ENCODE assay signal across 14 cellular contexts in genomic region chr11:127619946-127620345, GRCh38.
DNase-seq lines count a peak whose midpoint lies in the region; ATAC-seq and TF ChIP-seq lines count a peak whose summit lies in the region.
"Had no signal": no experiment of that assay in that cellular context is flagged by ENCODE, and none has a peak within 500 bp of the region (broad histone marks: within the 10 kb centered on the region; RNA-seq: fewer than 3 reads in every experiment).

No MANE protein-coding gene starts in this region.

- H3F3A ChIP-seq in GM23338 (replicated peaks; ENCODE audit: low read depth) = no peaks in the 10 kb centered on the region

- no peaks in the 10 kb centered on the region for H3K9me3 ChIP-seq in CD4-positive, alpha-beta memory T cell (ENCODE audit: control insufficient read depth in 1 of 2, low read length in 2 of 2)

- ATAC-seq in GM23338 = no peak
- ATAC-seq in Right ventricle myocardium superior (ENCODE audit: poor library complexity) = no peak
- ATAC-seq in HG02884 (IDR thresholded peaks at IDR 0.05; ENCODE audit: unreplicated experiment) = no peak

- no peaks in the 10 kb centered on the region for H3K79me2 ChIP-seq in GM23338 (replicated peaks; ENCODE audit: insufficient read depth)

- H3K4me3 ChIP-seq in GM23338 (no peak overlapping the region), astrocyte of the cerebellum (ENCODE audit: low read depth, low read length) (no peak overlapping the region)
- no peak overlapping the region for H3K4me3 ChIP-seq in CD4-positive, alpha-beta memory T cell (ENCODE audit: low read length in 2 of 2)

- H3K36me3 Mint-ChIP-seq in GM23338 (ENCODE audit: low read depth) = no peaks in the 10 kb centered on the region; the same call in 2 of the 3 replicates
- no peaks in the 10 kb centered on the region for H3K36me3 Mint-ChIP-seq in CD4-positive, alpha-beta memory T cell

- no peaks in the 10 kb centered on the region for H4K20me1 ChIP-seq in GM23338 (replicated peaks; ENCODE audit: insufficient read depth)

- intact Hi-C loops in Right ventricle myocardium superior (cut with DNase I) = no loop called here
- intact Hi-C loops in CD4-positive, alpha-beta memory T cell (cut with micrococcal nuclease) = no loop called here

- no peaks in the 10 kb centered on the region for H3K9me3 Mint-ChIP-seq in GM23338
- H3K9me3 Mint-ChIP-seq in CD4-positive, alpha-beta memory T cell = peaks cover 0 to 4% (median 0%) of the 10 kb centered on the region in 8 donors
- H3K9me3 Mint-ChIP-seq: CD4-positive, alpha-beta T cell; H9 had no signal

- no peaks in the 10 kb centered on the region for H3K27me3 ChIP-seq in GM23338 (ENCODE audit: insufficient read depth)
- H3K27me3 ChIP-seq in CD4-positive, alpha-beta memory T cell (ENCODE audit: insufficient read depth, low read length) = no peaks in the 10 kb centered on the region

- H3K27ac ChIP-seq in GM23338 (ENCODE audit: low read depth) = no peak overlapping the region
- H3K27ac ChIP-seq in CD4-positive, alpha-beta memory T cell (ENCODE audit: low read depth, low read length) = no peak overlapping the region
- H3K27ac ChIP-seq: C4-2B, KMS-11 had no signal

- DNase-seq in GM23338 (ENCODE audit: low spot score) (no peak), NCI-H526 treated with DMSO at 0.1 percent for 48 hours (lab: John Stamatoyannopoulos, UW) (peak; percentile 93), astrocyte of the cerebellum (ENCODE audit: low read depth) (peak; percentile 13), DMS53 treated with DMSO at 0.1 percent for 48 hours (lab: John Stamatoyannopoulos, UW; ENCODE audit: unreplicated experiment) (no peak), Right ventricle myocardium superior (no peak)
- no peak for DNase-seq in CD4-positive, alpha-beta memory T cell
- DNase-seq: AML-193; CD4-positive, alpha-beta T cell; DMS153; DMS79 treated with DMSO at 0.1 percent for 48 hours; H9 had no signal

- H3K4me3 Mint-ChIP-seq in GM23338 = no peak overlapping the region
- H3K4me3 Mint-ChIP-seq in CD4-positive, alpha-beta memory T cell = no peak overlapping the region
- H3K4me3 Mint-ChIP-seq: CD4-positive, alpha-beta T cell; H9 had no signal

- H3K4me1 Mint-ChIP-seq in GM23338 = no peaks in the 10 kb centered on the region; the same call in 2 of the 3 replicates
- H3K4me1 Mint-ChIP-seq in CD4-positive, alpha-beta memory T cell = peaks cover 0 to 2% (median 0%) of the 10 kb centered on the region in 4 donors

- H3K9me2 ChIP-seq in GM23338 (ENCODE audit: insufficient read depth) = 0 out of 2 replicates have a peak, but pooled peaks cover 3% of the 10 kb centered on the region

- H2AFZ ChIP-seq in GM23338 = peak overlapping the region; percentile 23; the same call in 1 of the 2 replicates

- POLR2A ChIA-PET in CD4-positive, alpha-beta memory T cell (lab: Charles Lee; ENCODE audit: partially characterized antibody) = no interaction called here

- TF ChIP-seq CTCF in GM23338 (conservative IDR thresholded peaks at IDR 0.05; ENCODE audit: low read depth in 2 of 2) (no peak), astrocyte of the cerebellum (IDR thresholded peaks at IDR 0.05; ENCODE audit: low read depth, low read length, missing control alignments) (no peak)

- in situ Hi-C loops in astrocyte of the cerebellum (cut with HindIII; ENCODE audit: low sequenced_read_pairs) = no loop called here

- H3K27ac Mint-ChIP-seq in GM23338 = no peak overlapping the region
- no peak overlapping the region for H3K27ac Mint-ChIP-seq in CD4-positive, alpha-beta memory T cell
- H3K27ac Mint-ChIP-seq: CD4-positive, alpha-beta T cell; H9 had no signal

- CTCF ChIA-PET in CD4-positive, alpha-beta memory T cell (lab: Charles Lee; ENCODE audit: partially characterized antibody) = no interaction called here

- no peak overlapping the region for H3K4me2 ChIP-seq in GM23338
- H3K4me2 ChIP-seq: KMS-11 had no signal

- no peaks in the 10 kb centered on the region for H3K36me3 ChIP-seq in GM23338 (ENCODE audit: insufficient read depth)
- no peaks in the 10 kb centered on the region for H3K36me3 ChIP-seq in CD4-positive, alpha-beta memory T cell (ENCODE audit: insufficient read depth, low read length)

- H3K4me1 ChIP-seq in GM23338 (ENCODE audit: insufficient read depth) = no peaks in the 10 kb centered on the region
- H3K4me1 ChIP-seq in CD4-positive, alpha-beta memory T cell (ENCODE audit: insufficient read depth, low read length) = no peaks in the 10 kb centered on the region

- H3K27me3 Mint-ChIP-seq in GM23338 (ENCODE audit: insufficient read depth, low read depth, poor library complexity) = no peaks in the 10 kb centered on the region
- peaks cover 0 to 1% of the 10 kb centered on the region in 2 donors for H3K27me3 Mint-ChIP-seq in CD4-positive, alpha-beta memory T cell
- H3K27me3 Mint-ChIP-seq: CD4-positive, alpha-beta T cell had no signal

TF ChIP-seq in GM23338, 12 proteins besides CTCF, POLR2A, EP300 and RAD21 (continues in another document):
- TF ChIP-seq EZH2phosphoT487 (IDR thresholded peaks at IDR 0.05; ENCODE audit: unreplicated experiment) (no peak), NANOG (IDR thresholded peaks at IDR 0.05; ENCODE audit: borderline replicate concordance) (no peak), ZNF462 (CRISPR knock-in tag; IDR thresholded peaks at IDR 0.05) (no peak)

Comparison
In these comparisons a context has a peak if more than half of its experiments do, and no peak if none do; other contexts are left out.
1. DNase-seq: peak in NCI-H526 treated with DMSO at 0.1 percent for 48 hours (single experiment) and astrocyte of the cerebellum (single experiment); none in GM23338 (single experiment), DMS53 treated with DMSO at 0.1 percent for 48 hours (single experiment), Right ventricle myocardium superior (single experiment) and CD4-positive, alpha-beta memory T cell (0 of 5).